Comparison of ENCODE assay signal across 8 cellular contexts in genomic region chr1:220908757-220909156, GRCh38. TPM values are rescaled to one million over a fixed set of nuclear protein-coding genes. Genes with fewer than 3 reads are reported as not detected.
DNase-seq lines count a peak whose midpoint lies in the region; ATAC-seq and TF ChIP-seq lines count a peak whose summit lies in the region.

No MANE protein-coding gene starts in this region.

- H3K36me3 ChIP-seq in Karpas-422 (ENCODE audit: insufficient read depth, low read length) (no peaks in the 10 kb centered on the region), sigmoid colon (no peaks in the 10 kb centered on the region)

- H3K36me3 Mint-ChIP-seq in naive thymus-derived CD8-positive, alpha-beta T cell, result no peaks in the 10 kb centered on the region

- H4K20me1 ChIP-seq in Karpas-422 (ENCODE audit: insufficient read depth, low read depth, low read length), result no peaks in the 10 kb centered on the region

- no peaks in the 10 kb centered on the region for H3K9me3 Mint-ChIP-seq in naive thymus-derived CD8-positive, alpha-beta T cell

- no peak overlapping the region for H3K9ac ChIP-seq in Karpas-422 (ENCODE audit: low read length)

- peak; percentile 23 for DNase-seq in DMS153 treated with DMSO at 0.1 percent for 48 hours (lab: John Stamatoyannopoulos, UW; ENCODE audit: unreplicated experiment)
- DNase-seq in DMS153 (lab: John Stamatoyannopoulos, UW), result no peak
- DNase-seq in Karpas-422, result peak; percentile 64
- peak; percentile 5 for DNase-seq in cerebellar cortex (ENCODE audit: low spot score)
- DNase-seq in sigmoid colon, result no peak
- no peak for DNase-seq in left colon
- no peak for DNase-seq in COR-L47 (lab: John Stamatoyannopoulos, UW)
- DNase-seq in naive thymus-derived CD8-positive, alpha-beta T cell, result no peak

- TF ChIP-seq EP300 in sigmoid colon (IDR thresholded peaks at IDR 0.05), result no peak

- H3K4me1 ChIP-seq in Karpas-422 (ENCODE audit: low read length) (no peaks in the 10 kb centered on the region), sigmoid colon (peaks cover 0 to 11% (median 4%) of the 10 kb centered on the region in 4 donors)

- peak overlapping the region in 1 of 10 donors; percentile 46 for H3K27ac Mint-ChIP-seq in naive thymus-derived CD8-positive, alpha-beta T cell

- no peak overlapping the region for H3K4me2 ChIP-seq in Karpas-422 (ENCODE audit: low read depth, low read length, poor library complexity, severe bottlenecking)

- no peak overlapping the region for H3K4me3 Mint-ChIP-seq in naive thymus-derived CD8-positive, alpha-beta T cell

- intact Hi-C loops in sigmoid colon (cut with DNase I), result no loop called here
- intact Hi-C loops in left colon (cut with DNase I, micrococcal nuclease), result no loop called here

- H3K4me1 Mint-ChIP-seq in naive thymus-derived CD8-positive, alpha-beta T cell, result peaks cover 0 to 4% (median 0%) of the 10 kb centered on the region in 4 donors

- ATAC-seq in left colon, result no peak
- ATAC-seq in naive thymus-derived CD8-positive, alpha-beta T cell, result no peak

- POLR2A ChIA-PET in naive thymus-derived CD8-positive, alpha-beta T cell (lab: Charles Lee), result no interaction called here

- H3K4me3 ChIP-seq in Karpas-422 (ENCODE audit: low read length) (no peak overlapping the region), sigmoid colon (no peak overlapping the region)

- WGBS in sigmoid colon, 2 donors, result 24 to 56% methylated on average over 2 of the region's 2 CpGs

- H3K9me2 ChIP-seq in Karpas-422 (replicated peaks; ENCODE audit: insufficient read depth, low read length), result no peaks in the 10 kb centered on the region

- TF ChIP-seq CTCF in sigmoid colon (IDR thresholded peaks at IDR 0.05), result peak in 3 of 4 experiments; percentile 30 to 51 (median 42)

- H3K9me3 ChIP-seq in Karpas-422 (ENCODE audit: low read length) (no peaks in the 10 kb centered on the region), sigmoid colon (no peaks in the 10 kb centered on the region)

- H3K27me3 Mint-ChIP-seq in naive thymus-derived CD8-positive, alpha-beta T cell, result peaks cover 8 to 42% (median 12%) of the 10 kb centered on the region in 5 donors

- H3K79me2 ChIP-seq in Karpas-422 (ENCODE audit: low read length), result no peaks in the 10 kb centered on the region

- H3K27ac ChIP-seq in Karpas-422 (ENCODE audit: low read length), result no peak overlapping the region
- no peak overlapping the region for H3K27ac ChIP-seq in sigmoid colon

- H2AFZ ChIP-seq in Karpas-422 (ENCODE audit: low read length), result no peak overlapping the region

- no peaks in the 10 kb centered on the region for H3K27me3 ChIP-seq in Karpas-422 (ENCODE audit: low read length)
- H3K27me3 ChIP-seq in sigmoid colon, result no peaks in the 10 kb centered on the region

- TF ChIP-seq POLR2A in sigmoid colon (IDR thresholded peaks at IDR 0.05), result no peak

RNA-seq across cellular contexts. Expression of gene HLX, which starts 29.5 kb away (rescaled TPM):
- total RNA-seq in Karpas-422 (2014; rRNA removed; shearing (Covaris generic); ENCODE audit: low replicate concordance), result not detected in 2 replicates
- total RNA-seq in sigmoid colon, result 10 to 100 TPM; 28.2 to 53.5 (median 37.8) TPM
- 10 to 100 TPM in 1 of 3 donors, 1 to 10 TPM in 1, under 1 TPM in 1; 0.92 to 10.7 (median 9.0) TPM for polyA plus RNA-seq in sigmoid colon
- 10 to 100 TPM in 1 of 2 donors, 1 to 10 TPM in 1; 3.1 to 12.3 TPM for total RNA-seq in left colon
- under 1 TPM; 0.10 to 0.33 TPM for total RNA-seq in naive thymus-derived CD8-positive, alpha-beta T cell
- not detected for polyA plus RNA-seq in naive thymus-derived CD8-positive, alpha-beta T cell

Comparison
In these comparisons a context has a peak if more than half of its experiments do, and no peak if none do; other contexts are left out.
1. DNase-seq: peak in DMS153 treated with DMSO at 0.1 percent for 48 hours (single experiment), Karpas-422 (single experiment) and cerebellar cortex (single experiment); none in DMS153 (single experiment), sigmoid colon (single experiment), left colon (0 of 2), COR-L47 (single experiment) and naive thymus-derived CD8-positive, alpha-beta T cell (0 of 10).